ENCODE assay signal across 18 cellular contexts in the genomic region with DNA sequence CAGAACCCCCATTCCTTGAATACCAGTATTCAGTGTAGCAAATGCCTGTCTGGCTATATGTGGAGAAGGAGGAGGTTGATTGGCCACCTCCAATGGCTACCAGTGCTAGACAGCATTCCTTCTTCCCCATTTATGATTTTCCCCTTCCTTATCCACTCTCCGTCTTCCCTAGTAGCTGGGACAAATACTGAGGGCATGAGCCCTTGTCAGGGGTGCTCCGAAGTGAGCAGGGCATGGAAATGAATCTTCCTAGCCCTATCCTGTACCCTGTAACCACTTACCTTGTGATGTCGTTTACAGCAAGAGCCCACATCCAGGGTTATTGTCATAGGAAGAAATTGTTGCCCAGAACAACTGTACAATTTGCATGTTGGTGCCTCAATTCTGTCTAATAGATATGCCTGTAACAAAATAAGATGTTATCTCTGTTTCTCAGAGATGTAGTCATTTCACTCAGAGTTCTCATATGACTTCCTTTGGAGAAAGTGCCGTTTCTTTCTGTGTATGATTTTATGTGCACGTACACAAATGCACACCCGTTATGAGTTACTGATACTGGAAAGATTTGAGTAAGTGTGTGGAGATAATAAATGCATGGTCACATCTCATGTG.
DNase-seq lines count a peak whose midpoint lies in the region; ATAC-seq and TF ChIP-seq lines count a peak whose summit lies in the region.
"Had no signal": no experiment of that assay in that cellular context is flagged by ENCODE, and none has a peak within 500 bp of the region (broad histone marks: within the 10 kb centered on the region; RNA-seq: fewer than 3 reads in every experiment).

No MANE protein-coding gene starts in this region.

- H3K4me1 Mint-ChIP-seq in activated T-helper 17 cell treated with anti-CD3 and anti-CD28 coated beads, Interleukin-2, amount 50 U/mL, for 72 hours = no peaks in the 10 kb centered on the region
- peaks cover 3% of the 10 kb centered on the region for H3K4me1 Mint-ChIP-seq in glutamatergic neuron (ENCODE audit: low read depth, unreplicated experiment)
- H3K4me1 Mint-ChIP-seq: B cell had no signal

- H3K27ac ChIP-seq in Karpas-422 (ENCODE audit: low read length) (no peak overlapping the region), spleen (no peak overlapping the region)
- H3K27ac ChIP-seq: 22Rv1; A549; BLaER1 treated with 17β-estradiol and CSF1 and Interleukin-3, amounts not matched to agents 10 nM and 100 nM; C4-2B had no signal

- H3K27ac Mint-ChIP-seq in activated T-helper 17 cell treated with anti-CD3 and anti-CD28 coated beads, Interleukin-2, amount 50 U/mL, for 72 hours = no peak overlapping the region
- H3K27ac Mint-ChIP-seq in glutamatergic neuron (ENCODE audit: unreplicated experiment) = no peak overlapping the region
- H3K27ac Mint-ChIP-seq: B cell; CD4-positive, alpha-beta T cell; CD8-positive, alpha-beta T cell had no signal

- no peak overlapping the region for H3K4me3 Mint-ChIP-seq in activated T-helper 17 cell treated with anti-CD3 and anti-CD28 coated beads, Interleukin-2, amount 50 U/mL, for 72 hours
- no peak overlapping the region for H3K4me3 Mint-ChIP-seq in glutamatergic neuron (ENCODE audit: unreplicated experiment)
- H3K4me3 Mint-ChIP-seq: B cell; CD4-positive, alpha-beta T cell; CD8-positive, alpha-beta T cell had no signal

- H3K9me3 ChIP-seq in Karpas-422 (ENCODE audit: low read length) (no peaks in the 10 kb centered on the region), spleen (no peaks in the 10 kb centered on the region)
- H3K9me3 ChIP-seq: A549; BLaER1 treated with 17β-estradiol and CSF1 and Interleukin-3, amounts not matched to agents 10 nM and 100 nM; Caco-2 had no signal

- no peaks in the 10 kb centered on the region for H3K9me2 ChIP-seq in Karpas-422 (replicated peaks; ENCODE audit: insufficient read depth, low read length)

- no peak overlapping the region for H3K4me3 ChIP-seq in Karpas-422 (ENCODE audit: low read length)
- no peak overlapping the region for H3K4me3 ChIP-seq in spleen
- H3K4me3 ChIP-seq: A549; BLaER1 treated with 17β-estradiol and CSF1 and Interleukin-3, amounts not matched to agents 10 nM and 100 nM had no signal

- TF ChIP-seq CTCF in spleen (IDR thresholded peaks at IDR 0.05 in 8 of 11, conservative IDR thresholded peaks at IDR 0.05 in 3 of 11) (no peak), glutamatergic neuron (IDR thresholded peaks at IDR 0.05; ENCODE audit: partially characterized antibody, unreplicated experiment) (no peak)

- ATAC-seq in GM18868 (IDR thresholded peaks at IDR 0.05; ENCODE audit: unreplicated experiment) = peak; percentile 54
- peak; percentile 35 for ATAC-seq in activated T-helper 17 cell treated with anti-CD3 and anti-CD28 coated beads, Interleukin-2, amount 50 U/mL, for 72 hours (replicated peaks)
- ATAC-seq: A549; CD8-positive, alpha-beta T cell had no signal

- no peak overlapping the region for H3K9ac ChIP-seq in Karpas-422 (ENCODE audit: low read length)
- H3K9ac ChIP-seq: BLaER1 treated with 17β-estradiol and CSF1 and Interleukin-3, amounts not matched to agents 10 nM and 100 nM had no signal

- H3K27me3 ChIP-seq in Karpas-422 (ENCODE audit: low read length) = no peaks in the 10 kb centered on the region; the same call in 1 of the 2 replicates
- H3K27me3 ChIP-seq in spleen (replicated peaks in 1 of 7) = no peaks in the 10 kb centered on the region
- H3K27me3 ChIP-seq: BLaER1 treated with 17β-estradiol and CSF1 and Interleukin-3, amounts not matched to agents 10 nM and 100 nM had no signal

- no peaks in the 10 kb centered on the region for H3K36me3 ChIP-seq in Karpas-422 (ENCODE audit: insufficient read depth, low read length)
- H3K36me3 ChIP-seq in spleen = no peaks in the 10 kb centered on the region
- H3K36me3 ChIP-seq: BLaER1 treated with 17β-estradiol and CSF1 and Interleukin-3, amounts not matched to agents 10 nM and 100 nM had no signal

- DNase-seq in Karpas-422 (no peak), spleen (no peak), glutamatergic neuron (no peak)
- no peak for DNase-seq in activated CD4-positive, alpha-beta T cell treated with anti-CD3 and anti-CD28 coated beads, Interleukin-2, amount 50 U/mL, for 48 hours
- DNase-seq: AML-193; Caco-2; Calu3; CD4-positive, alpha-beta T cell; CD8-positive, alpha-beta T cell; DMS79 treated with DMSO at 0.1 percent for 48 hours; GF-D8 had no signal

- TF ChIP-seq POLR2A in spleen (IDR thresholded peaks at IDR 0.05) = no peak

- H3K9me3 Mint-ChIP-seq in activated T-helper 17 cell treated with anti-CD3 and anti-CD28 coated beads, Interleukin-2, amount 50 U/mL, for 72 hours = no peaks in the 10 kb centered on the region
- no peaks in the 10 kb centered on the region for H3K9me3 Mint-ChIP-seq in glutamatergic neuron (ENCODE audit: unreplicated experiment)
- H3K9me3 Mint-ChIP-seq: CD4-positive, alpha-beta T cell; CD8-positive, alpha-beta T cell had no signal

- no peaks in the 10 kb centered on the region for H4K20me1 ChIP-seq in Karpas-422 (ENCODE audit: insufficient read depth, low read depth, low read length)
- H4K20me1 ChIP-seq: BLaER1 treated with 17β-estradiol and CSF1 and Interleukin-3, amounts not matched to agents 10 nM and 100 nM had no signal

- H3K79me2 ChIP-seq in Karpas-422 (ENCODE audit: low read length) = no peaks in the 10 kb centered on the region

- peaks cover 31% of the 10 kb centered on the region for H3K27me3 Mint-ChIP-seq in activated T-helper 17 cell treated with anti-CD3 and anti-CD28 coated beads, Interleukin-2, amount 50 U/mL, for 72 hours
- no peaks in the 10 kb centered on the region for H3K27me3 Mint-ChIP-seq in glutamatergic neuron (ENCODE audit: unreplicated experiment)
- H3K27me3 Mint-ChIP-seq: B cell had no signal

- WGBS in spleen, 5 donors = 75 to 88% (median 81%) methylated on average over 6 of the region's 6 CpGs

- intact Hi-C loops in spleen (cut with DNase I; ENCODE audit: low total_unique reads) = no loop called here

- H3K4me1 ChIP-seq in Karpas-422 (ENCODE audit: low read length) = peaks cover 18% of the 10 kb centered on the region
- no peaks in the 10 kb centered on the region for H3K4me1 ChIP-seq in spleen
- H3K4me1 ChIP-seq: A549, Caco-2 had no signal

- 0 out of 2 replicates have a peak overlapping the region, but pooled peaks have one; percentile 10 for H2AFZ ChIP-seq in Karpas-422 (ENCODE audit: low read length)

- no peaks in the 10 kb centered on the region for H3K36me3 Mint-ChIP-seq in activated T-helper 17 cell treated with anti-CD3 and anti-CD28 coated beads, Interleukin-2, amount 50 U/mL, for 72 hours (ENCODE audit: low read depth)
- H3K36me3 Mint-ChIP-seq in glutamatergic neuron (ENCODE audit: unreplicated experiment) = no peaks in the 10 kb centered on the region
- H3K36me3 Mint-ChIP-seq: CD8-positive, alpha-beta T cell had no signal

- no peak overlapping the region for H3K4me2 ChIP-seq in Karpas-422 (ENCODE audit: low read depth, low read length, poor library complexity, severe bottlenecking)
- H3K4me2 ChIP-seq: A549; BLaER1 treated with 17β-estradiol and CSF1 and Interleukin-3, amounts not matched to agents 10 nM and 100 nM had no signal
